Comparison of ENCODE assay signal across 29 cellular contexts in genomic region chr5:177064500-177065277, GRCh38.
"Had no signal": no experiment of that assay in that cellular context is flagged by ENCODE, and none has a peak within 500 bp of the region (broad histone marks: within the 10 kb centered on the region; RNA-seq: fewer than 3 reads in every experiment).

No MANE protein-coding gene starts in this region.

- H3K4me3 ChIP-seq: ascending aorta, body of pancreas, SK-N-MC had no signal

- H3K27me3 Mint-ChIP-seq: activated naive CD8-positive, alpha-beta T cell treated with anti-CD3 and anti-CD28 coated beads, Interleukin-2, amount 50 U/mL, for 24 hours; T-cell had no signal

- H3K4me1 Mint-ChIP-seq: activated naive CD8-positive, alpha-beta T cell treated with anti-CD3 and anti-CD28 coated beads, Interleukin-2, amount 50 U/mL, for 24 hours; T-cell had no signal

- DNase-seq: activated CD4-positive, alpha-beta T cell treated with anti-CD3 and anti-CD28 coated beads, Interleukin-2, amount 50 U/mL, for 1 hour; activated CD4-positive, CD25-positive, alpha-beta regulatory T cell; activated CD8-positive, alpha-beta memory T cell treated with anti-CD3 and anti-CD28 coated beads, Interleukin-2, amount 50 U/mL, for 48 hours; activated CD8-positive, alpha-beta T cell treated with anti-CD3 and anti-CD28 coated beads, Interleukin-2, amount 10 ng/mL, durations not matched to agents 7 days and 5 days; activated naive CD8-positive, alpha-beta T cell treated with anti-CD3 and anti-CD28 coated beads, Interleukin-2, amount 50 U/mL, for 24 hours; activated T-cell treated with anti-CD3 and anti-CD28 coated beads, Interleukin-2, amount 50 U/mL, for 1 hour; amniotic stem cell; body of pancreas; Kasumi-1; KBM-7; NCI-H1092; NCI-H1417; NCI-H1694 treated with DMSO at 0.1 percent for 48 hours; NCI-H2029 treated with DMSO at 0.1 percent for 48 hours; NCI-H345; NCI-H510A treated with DMSO at 0.1 percent for 48 hours; NCI-H69; NK-92 treated with Interleukin-12 subunit alpha and Interleukin-12 subunit beta, amount 100 ng/mL, for 24 hours; OCI-M1; RPMI8226; T-cell; T-helper 2 cell; T1000 had no signal

- H3K27ac Mint-ChIP-seq: activated CD8-positive, alpha-beta T cell treated with anti-CD3 and anti-CD28 coated beads, Interleukin-2, amount 10 ng/mL, durations not matched to agents 7 days and 5 days; activated naive CD4-positive, alpha-beta T cell treated with anti-CD3 and anti-CD28 coated beads, Interleukin-2, amount 50 U/mL, for 72 hours; activated naive CD8-positive, alpha-beta T cell treated with anti-CD3 and anti-CD28 coated beads, Interleukin-2, amount 50 U/mL, for 24 hours; T-cell had no signal

- H3K4me1 ChIP-seq: ascending aorta, body of pancreas had no signal

- H3K9me3 Mint-ChIP-seq: activated naive CD4-positive, alpha-beta T cell treated with anti-CD3 and anti-CD28 coated beads, Interleukin-2, amount 50 U/mL, for 72 hours; activated naive CD8-positive, alpha-beta T cell treated with anti-CD3 and anti-CD28 coated beads, Interleukin-2, amount 50 U/mL, for 24 hours; T-cell had no signal

- H3K27ac ChIP-seq: ascending aorta, body of pancreas, SK-N-MC had no signal

- H3K27me3 ChIP-seq: ascending aorta, body of pancreas had no signal

- H3K4me3 Mint-ChIP-seq: activated CD8-positive, alpha-beta T cell treated with anti-CD3 and anti-CD28 coated beads, Interleukin-2, amount 10 ng/mL, durations not matched to agents 7 days and 5 days; activated naive CD8-positive, alpha-beta T cell treated with anti-CD3 and anti-CD28 coated beads, Interleukin-2, amount 50 U/mL, for 24 hours; T-cell had no signal

- H3K36me3 Mint-ChIP-seq: activated naive CD4-positive, alpha-beta T cell treated with anti-CD3 and anti-CD28 coated beads, Interleukin-2, amount 50 U/mL, for 72 hours had no signal

- H3K9me3 ChIP-seq: ascending aorta, body of pancreas had no signal

- ATAC-seq: activated CD8-positive, alpha-beta T cell treated with anti-CD3 and anti-CD28 coated beads, Interleukin-2, amount 10 ng/mL, durations not matched to agents 7 days and 5 days; activated naive CD4-positive, alpha-beta T cell treated with anti-CD3 and anti-CD28 coated beads, Interleukin-2, amount 50 U/mL, for 72 hours; activated naive CD8-positive, alpha-beta T cell treated with anti-CD3 and anti-CD28 coated beads, Interleukin-2, amount 50 U/mL, for 24 hours; body of pancreas; Panc1; Right ventricle myocardium inferior; T-cell had no signal

- FAIRE-seq: TTC549 had no signal
